In genomic region chr3:143821862-143822261, GRCh38 we compare ENCODE assay signal across 21 cellular contexts. TPM values are rescaled to one million over a fixed set of nuclear protein-coding genes. Genes with fewer than 3 reads are reported as not detected.
DNase-seq lines count a peak whose midpoint lies in the region; ATAC-seq, FAIRE-seq and TF ChIP-seq lines count a peak whose summit lies in the region.
"Had no signal": no experiment of that assay in that cellular context is flagged by ENCODE, and none has a peak within 500 bp of the region (broad histone marks: within the 10 kb centered on the region; RNA-seq: fewer than 3 reads in every experiment).

No MANE protein-coding gene starts in this region.

- peak overlapping the region in 1 of 2 donors; percentile 22 for H3K27ac ChIP-seq in small intestine (ENCODE audit: low read depth in 1 of 2, low read length in 1 of 2)
- H3K27ac ChIP-seq in CD4-positive, alpha-beta T cell (ENCODE audit: low read depth, low read length), result no peak overlapping the region
- H3K27ac ChIP-seq: neutrophil, prostate gland had no signal

- H3K9me3 ChIP-seq in Loucy (ENCODE audit: insufficient read depth, low read depth, low read length), result no peaks in the 10 kb centered on the region
- no peaks in the 10 kb centered on the region for H3K9me3 ChIP-seq in small intestine (ENCODE audit: control insufficient read depth, low read depth)
- no peaks in the 10 kb centered on the region for H3K9me3 ChIP-seq in CD4-positive, alpha-beta T cell (ENCODE audit: control insufficient read depth, low read length)
- H3K9me3 ChIP-seq: BE2C, neutrophil, prostate gland had no signal

- H3K79me2 ChIP-seq in Loucy (ENCODE audit: insufficient read depth, low read length), result no peaks in the 10 kb centered on the region

- no peak overlapping the region for H3K4me2 ChIP-seq in Loucy (ENCODE audit: low read depth, low read length, poor library complexity, severe bottlenecking)

- no peaks in the 10 kb centered on the region for H4K20me1 ChIP-seq in Loucy (ENCODE audit: insufficient read depth, low read length, poor library complexity, severe bottlenecking)

- no peak overlapping the region for H3K4me3 ChIP-seq in Loucy (ENCODE audit: low read length, poor library complexity, severe bottlenecking)
- H3K4me3 ChIP-seq in small intestine (ENCODE audit: low read depth in 1 of 2, low read length in 2 of 2), result no peak overlapping the region
- H3K4me3 ChIP-seq: prostate gland had no signal

- peaks cover 3% of the 10 kb centered on the region for H3K36me3 Mint-ChIP-seq in activated CD8-positive, alpha-beta T cell treated with anti-CD3 and anti-CD28 coated beads for 36 hours (ENCODE audit: low read depth)
- peaks cover 14% of the 10 kb centered on the region for H3K36me3 Mint-ChIP-seq in activated CD8-positive, alpha-beta T cell treated with anti-CD3 and anti-CD28 coated beads, Interleukin-2, amount 10 ng/mL, durations not matched to agents 7 days and 5 days (ENCODE audit: low read depth)
- no peaks in the 10 kb centered on the region for H3K36me3 Mint-ChIP-seq in glutamatergic neuron (ENCODE audit: unreplicated experiment)
- H3K36me3 Mint-ChIP-seq in CD4-positive, alpha-beta T cell (ENCODE audit: low read depth), result peaks cover under 1% of the 10 kb centered on the region
- H3K36me3 Mint-ChIP-seq: WTC11 had no signal

- no peak for DNase-seq in activated CD8-positive, alpha-beta T cell treated with anti-CD3 and anti-CD28 coated beads for 36 hours
- DNase-seq in activated CD8-positive, alpha-beta T cell treated with anti-CD3 and anti-CD28 coated beads, Interleukin-2, amount 10 ng/mL, durations not matched to agents 7 days and 5 days, result no peak
- DNase-seq in glutamatergic neuron (no peak), small intestine (no peak), NCI-H2196 (lab: John Stamatoyannopoulos, UW; ENCODE audit: unreplicated experiment) (no peak)
- DNase-seq in stimulated activated naive CD8-positive, alpha-beta T cell treated with anti-CD3 and anti-CD28 coated beads, Interleukin-15, Interleukin-2, amounts not matched to agents 100 U/mL and 50 U/mL, for 24 hours, result no peak
- DNase-seq in CD4-positive, alpha-beta T cell, result no peak
- DNase-seq: activated CD4-positive, alpha-beta T cell treated with anti-CD3 and anti-CD28 coated beads, Interleukin-2, amount 50 U/mL, for 4 hours; activated naive CD4-positive, alpha-beta T cell treated with Interleukin-2 at 50 U/mL for 16 hours; activated T-cell treated with anti-CD3 and anti-CD28 coated beads, Interleukin-2, amount 50 U/mL, for 1 hour; BE2C; NCI-H446 had no signal

- H3K4me1 ChIP-seq in Loucy (ENCODE audit: insufficient read depth, low read length, poor library complexity, severe bottlenecking) (peaks cover 35% of the 10 kb centered on the region), small intestine (ENCODE audit: control insufficient read depth in 2 of 2, insufficient read depth in 1 of 2, low read depth in 1 of 2, low read length in 1 of 2) (no peaks in the 10 kb centered on the region)
- H3K4me1 ChIP-seq: BE2C had no signal

- H3K27me3 Mint-ChIP-seq in activated CD8-positive, alpha-beta T cell treated with anti-CD3 and anti-CD28 coated beads for 36 hours, result no peaks in the 10 kb centered on the region
- no peaks in the 10 kb centered on the region for H3K27me3 Mint-ChIP-seq in activated CD8-positive, alpha-beta T cell treated with anti-CD3 and anti-CD28 coated beads, Interleukin-2, amount 10 ng/mL, durations not matched to agents 7 days and 5 days (ENCODE audit: low read depth)
- H3K27me3 Mint-ChIP-seq in glutamatergic neuron (ENCODE audit: unreplicated experiment), result no peaks in the 10 kb centered on the region
- H3K27me3 Mint-ChIP-seq in CD4-positive, alpha-beta T cell, result no peaks in the 10 kb centered on the region

- POLR2A ChIA-PET in activated CD8-positive, alpha-beta T cell treated with anti-CD3 and anti-CD28 coated beads for 36 hours (lab: Charles Lee), result no interaction called here
- POLR2A ChIA-PET in activated CD8-positive, alpha-beta T cell treated with anti-CD3 and anti-CD28 coated beads, Interleukin-2, amount 10 ng/mL, durations not matched to agents 7 days and 5 days (lab: Charles Lee), result no interaction called here
- POLR2A ChIA-PET in CD4-positive, alpha-beta T cell (lab: Charles Lee), result no interaction called here

- ATAC-seq in activated CD8-positive, alpha-beta T cell treated with anti-CD3 and anti-CD28 coated beads for 36 hours, result peak; percentile 40
- no peak for ATAC-seq in activated CD8-positive, alpha-beta T cell treated with anti-CD3 and anti-CD28 coated beads, Interleukin-2, amount 10 ng/mL, durations not matched to agents 7 days and 5 days
- ATAC-seq in stimulated activated naive CD8-positive, alpha-beta T cell treated with anti-CD3 and anti-CD28 coated beads, Interleukin-15, Interleukin-2, amounts not matched to agents 100 U/mL and 50 U/mL, for 24 hours, result peak; percentile 26
- ATAC-seq in CD4-positive, alpha-beta T cell (ENCODE audit: poor library complexity), result no peak
- ATAC-seq: HCT116, Right ventricle myocardium inferior, WTC11 had no signal

- H3K27me3 ChIP-seq in Loucy (ENCODE audit: insufficient read depth, low read length, poor library complexity, severe bottlenecking) (no peaks in the 10 kb centered on the region), small intestine (ENCODE audit: control insufficient read depth in 2 of 2, insufficient read depth in 2 of 2, low read length in 2 of 2) (no peaks in the 10 kb centered on the region)
- no peaks in the 10 kb centered on the region for H3K27me3 ChIP-seq in CD4-positive, alpha-beta T cell (ENCODE audit: control insufficient read depth, insufficient read depth, low read length)
- H3K27me3 ChIP-seq: neutrophil had no signal

- 64 to 67% (median 66%) methylated on average over 4 of the region's 4 CpGs for WGBS in small intestine, 3 donors

- CTCF ChIA-PET in activated CD8-positive, alpha-beta T cell treated with anti-CD3 and anti-CD28 coated beads for 36 hours (lab: Charles Lee), result interaction anchor here (0.6 kb wide), 1 partner anchor 181 kb away, joined by 3 read pairs; no protein-coding TSS in a partner anchor
- CTCF ChIA-PET in activated CD8-positive, alpha-beta T cell treated with anti-CD3 and anti-CD28 coated beads, Interleukin-2, amount 10 ng/mL, durations not matched to agents 7 days and 5 days (lab: Charles Lee), result no interaction called here
- CTCF ChIA-PET in CD4-positive, alpha-beta T cell (lab: Charles Lee), result no interaction called here

- no peak for FAIRE-seq in small intestine (lab: Jason Lieb, UNC)
- FAIRE-seq: bronchial epithelial cell, colon, GM12892 had no signal

- H3F3A ChIP-seq in Loucy (ENCODE audit: low read depth), result no peaks in the 10 kb centered on the region

- no peak overlapping the region for H3K9ac ChIP-seq in Loucy (ENCODE audit: low read depth, low read length, poor library complexity, severe bottlenecking)

- no peak for TF ChIP-seq CTCF in activated CD8-positive, alpha-beta T cell treated with anti-CD3 and anti-CD28 coated beads for 36 hours (IDR thresholded peaks at IDR 0.05)
- no peak for TF ChIP-seq CTCF in Loucy (conservative IDR thresholded peaks at IDR 0.05; ENCODE audit: low read length)
- no peak for TF ChIP-seq CTCF in glutamatergic neuron (IDR thresholded peaks at IDR 0.05; ENCODE audit: partially characterized antibody, unreplicated experiment)
- no peak for TF ChIP-seq CTCF in CD4-positive, alpha-beta T cell (IDR thresholded peaks at IDR 0.05)

- peaks cover 18% of the 10 kb centered on the region for H3K4me1 Mint-ChIP-seq in activated CD8-positive, alpha-beta T cell treated with anti-CD3 and anti-CD28 coated beads for 36 hours (ENCODE audit: low read depth)
- peaks cover 41% of the 10 kb centered on the region for H3K4me1 Mint-ChIP-seq in activated CD8-positive, alpha-beta T cell treated with anti-CD3 and anti-CD28 coated beads, Interleukin-2, amount 10 ng/mL, durations not matched to agents 7 days and 5 days (ENCODE audit: low read depth)
- peaks cover 22% of the 10 kb centered on the region for H3K4me1 Mint-ChIP-seq in glutamatergic neuron (ENCODE audit: low read depth, unreplicated experiment)
- H3K4me1 Mint-ChIP-seq in CD4-positive, alpha-beta T cell (ENCODE audit: low read depth), result peaks cover 47% of the 10 kb centered on the region

- H3K36me3 ChIP-seq in Loucy (ENCODE audit: insufficient read depth, low read length) (no peaks in the 10 kb centered on the region), small intestine (ENCODE audit: control insufficient read depth in 2 of 2, insufficient read depth in 2 of 2, low read length in 2 of 2) (no peaks in the 10 kb centered on the region)
- H3K36me3 ChIP-seq: BE2C, neutrophil, prostate gland had no signal

- no peak overlapping the region for H3K27ac Mint-ChIP-seq in activated CD8-positive, alpha-beta T cell treated with anti-CD3 and anti-CD28 coated beads for 36 hours
- no peak overlapping the region for H3K27ac Mint-ChIP-seq in activated CD8-positive, alpha-beta T cell treated with anti-CD3 and anti-CD28 coated beads, Interleukin-2, amount 10 ng/mL, durations not matched to agents 7 days and 5 days
- peak overlapping the region; percentile 72 for H3K27ac Mint-ChIP-seq in glutamatergic neuron (ENCODE audit: unreplicated experiment)
- H3K27ac Mint-ChIP-seq in CD4-positive, alpha-beta T cell, result no peak overlapping the region
- H3K27ac Mint-ChIP-seq: WTC11 had no signal

- H2AFZ ChIP-seq in Loucy (ENCODE audit: low read length), result 0 out of 2 replicates have a peak overlapping the region, but pooled peaks have one; percentile 5

- no peaks in the 10 kb centered on the region for H3K9me2 ChIP-seq in Loucy (replicated peaks; ENCODE audit: low read depth, low read length)

- H3K4me3 Mint-ChIP-seq in activated CD8-positive, alpha-beta T cell treated with anti-CD3 and anti-CD28 coated beads for 36 hours, result no peak overlapping the region
- H3K4me3 Mint-ChIP-seq in activated CD8-positive, alpha-beta T cell treated with anti-CD3 and anti-CD28 coated beads, Interleukin-2, amount 10 ng/mL, durations not matched to agents 7 days and 5 days, result no peak overlapping the region
- no peak overlapping the region for H3K4me3 Mint-ChIP-seq in glutamatergic neuron (ENCODE audit: unreplicated experiment)
- no peak overlapping the region for H3K4me3 Mint-ChIP-seq in CD4-positive, alpha-beta T cell
- H3K4me3 Mint-ChIP-seq: WTC11 had no signal

- intact Hi-C loops in activated CD8-positive, alpha-beta T cell treated with anti-CD3 and anti-CD28 coated beads for 36 hours (cut with micrococcal nuclease), result no loop called here
- intact Hi-C loops in CD4-positive, alpha-beta T cell (cut with DNase I, micrococcal nuclease), result no loop called here

- peaks cover 10% of the 10 kb centered on the region for H3K9me3 Mint-ChIP-seq in activated CD8-positive, alpha-beta T cell treated with anti-CD3 and anti-CD28 coated beads for 36 hours
- H3K9me3 Mint-ChIP-seq in activated CD8-positive, alpha-beta T cell treated with anti-CD3 and anti-CD28 coated beads, Interleukin-2, amount 10 ng/mL, durations not matched to agents 7 days and 5 days (ENCODE audit: insufficient read depth), result peaks cover 3% of the 10 kb centered on the region
- H3K9me3 Mint-ChIP-seq in glutamatergic neuron (ENCODE audit: unreplicated experiment), result no peaks in the 10 kb centered on the region
- peaks cover 4% of the 10 kb centered on the region for H3K9me3 Mint-ChIP-seq in CD4-positive, alpha-beta T cell
- H3K9me3 Mint-ChIP-seq: WTC11 had no signal

RNA-seq across cellular contexts. Expression of gene SLC9A9, which starts 26.4 kb away (rescaled TPM):
- 1 to 10 TPM; 1.9 to 2.2 TPM for total RNA-seq in activated CD8-positive, alpha-beta T cell treated with anti-CD3 and anti-CD28 coated beads for 36 hours
- total RNA-seq in activated CD8-positive, alpha-beta T cell treated with anti-CD3 and anti-CD28 coated beads, Interleukin-2, amount 10 ng/mL, durations not matched to agents 7 days and 5 days, result 1 to 10 TPM; 6.6 to 7.4 TPM
- 11.4 TPM for total RNA-seq in glutamatergic neuron (ENCODE audit: unreplicated experiment)
- 1 to 10 TPM in 2 of 3 donors, not detected in 1; 1.4 to 4.1 TPM for polyA plus RNA-seq in small intestine
- 10 to 100 TPM; 12.2 TPM for total RNA-seq in CD4-positive, alpha-beta T cell

Comparison
In these comparisons a context has a peak if more than half of its experiments do, and no peak if none do; other contexts are left out.
1. ATAC-seq: peak in activated CD8-positive, alpha-beta T cell treated with anti-CD3 and anti-CD28 coated beads for 36 hours (single experiment) and stimulated activated naive CD8-positive, alpha-beta T cell treated with anti-CD3 and anti-CD28 coated beads, Interleukin-15, Interleukin-2, amounts not matched to agents 100 U/mL and 50 U/mL, for 24 hours (single experiment); none in activated CD8-positive, alpha-beta T cell treated with anti-CD3 and anti-CD28 coated beads, Interleukin-2, amount 10 ng/mL, durations not matched to agents 7 days and 5 days (single experiment) and CD4-positive, alpha-beta T cell (single experiment).